Comparison of ENCODE assay signal across 1 cellular context in the genomic region with DNA sequence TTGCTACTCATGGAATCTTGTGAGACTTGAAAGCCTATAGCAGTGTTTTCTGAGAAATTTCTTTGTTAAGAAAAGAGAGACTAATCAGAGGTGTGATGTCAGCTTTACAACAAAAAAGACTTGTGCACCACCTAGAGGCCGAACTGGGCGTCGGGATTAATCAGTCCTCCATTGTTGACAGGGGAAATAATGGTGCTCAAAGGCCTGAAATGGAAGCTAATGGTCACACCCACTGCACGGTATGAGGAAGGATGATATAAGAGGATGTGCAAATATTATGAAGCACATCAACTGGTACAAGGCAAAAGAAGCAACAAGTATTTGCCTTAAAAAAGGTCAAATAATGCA.
TF ChIP-seq lines count a peak whose summit lies in the region.

No MANE protein-coding gene starts in this region.

TF ChIP-seq in K562, 482 proteins besides CTCF, POLR2A, EP300 and RAD21 (continued from another document and continues in another):
- TF ChIP-seq, protein P1, sequence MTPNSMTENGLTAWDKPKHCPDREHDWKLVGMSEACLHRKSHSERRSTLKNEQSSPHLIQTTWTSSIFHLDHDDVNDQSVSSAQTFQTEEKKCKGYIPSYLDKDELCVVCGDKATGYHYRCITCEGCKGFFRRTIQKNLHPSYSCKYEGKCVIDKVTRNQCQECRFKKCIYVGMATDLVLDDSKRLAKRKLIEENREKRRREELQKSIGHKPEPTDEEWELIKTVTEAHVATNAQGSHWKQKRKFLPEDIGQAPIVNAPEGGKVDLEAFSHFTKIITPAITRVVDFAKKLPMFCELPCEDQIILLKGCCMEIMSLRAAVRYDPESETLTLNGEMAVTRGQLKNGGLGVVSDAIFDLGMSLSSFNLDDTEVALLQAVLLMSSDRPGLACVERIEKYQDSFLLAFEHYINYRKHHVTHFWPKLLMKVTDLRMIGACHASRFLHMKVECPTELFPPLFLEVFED (CRISPR knock-in tag; conservative IDR thresholded peaks at IDR 0.05), result no peak
- TF ChIP-seq ATF1 (CRISPR knock-in tag; IDR thresholded peaks at IDR 0.05) (no peak), ATF1 (tag; IDR thresholded peaks at IDR 0.05) (peak; percentile 64; the same call in 1 of the 2 replicates), JUND (IDR thresholded peaks at IDR 0.05; ENCODE audit: borderline replicate concordance, low read depth, low read length) (peak; percentile 44; the same call in 1 of the 2 replicates), JUND (tag; IDR thresholded peaks at IDR 0.05; ENCODE audit: borderline replicate concordance, low read depth, low read length) (no peak), FOXK1 (CRISPR knock-in tag; IDR thresholded peaks at IDR 0.05; ENCODE audit: borderline replicate concordance) (no peak), CHD2 (IDR thresholded peaks at IDR 0.05; ENCODE audit: low read depth, low read length) (no peak), EGR1 (conservative IDR thresholded peaks at IDR 0.05) (no peak), HDAC6 (IDR thresholded peaks at IDR 0.05; ENCODE audit: low read depth, low read length) (no peak), BRD9 (IDR thresholded peaks at IDR 0.05; ENCODE audit: low read depth, partially characterized antibody) (no peak), MTF1 (CRISPR knock-in tag; IDR thresholded peaks at IDR 0.05; ENCODE audit: borderline replicate concordance) (no peak), ATF7 (IDR thresholded peaks at IDR 0.05) (no peak), CBX5 (IDR thresholded peaks at IDR 0.05; ENCODE audit: borderline replicate concordance, low read depth) (peak; percentile 73; the same call in 1 of the 2 replicates), PHF20 (IDR thresholded peaks at IDR 0.05; ENCODE audit: partially characterized antibody) (no peak), CBFB (CRISPR knock-in tag; IDR thresholded peaks at IDR 0.05) (no peak), TSC22D4 (tag; IDR thresholded peaks at IDR 0.05) (no peak), NR2F6 (CRISPR knock-in tag; IDR thresholded peaks at IDR 0.05) (no peak), KAT7 (CRISPR knock-in tag; IDR thresholded peaks at IDR 0.05; ENCODE audit: borderline replicate concordance) (no peak), BHLHE40 (IDR thresholded peaks at IDR 0.05; ENCODE audit: low read length) (0 out of 2 replicates have a peak, but pooled peaks have one; percentile 23), ZNF507 (tag; conservative IDR thresholded peaks at IDR 0.05) (no peak), ZNF143 (CRISPR knock-in tag; IDR thresholded peaks at IDR 0.05) (no peak), ZNF121 (CRISPR knock-in tag; conservative IDR thresholded peaks at IDR 0.05) (no peak), ELF1 (tag; IDR thresholded peaks at IDR 0.05) (no peak), SOX6 (IDR thresholded peaks at IDR 0.05) (no peak), ZNF717 (CRISPR knock-in tag; IDR thresholded peaks at IDR 0.05) (no peak), FOXP1 (CRISPR knock-in tag; IDR thresholded peaks at IDR 0.05) (0 out of 2 replicates have a peak, but pooled peaks have one; percentile 29), NELFE (IDR thresholded peaks at IDR 0.05; ENCODE audit: insufficient read depth, insufficient read length) (no peak), ZNF311 (CRISPR knock-in tag; IDR thresholded peaks at IDR 0.05) (no peak), POU5F1 (IDR thresholded peaks at IDR 0.05; ENCODE audit: borderline replicate concordance, low read depth, low read length, partially characterized antibody) (no peak), SP2 (IDR thresholded peaks at IDR 0.05; ENCODE audit: extremely low read depth, low read depth, low read length, poor library complexity, severe bottlenecking) (no peak)
- TF ChIP-seq, protein P2, sequence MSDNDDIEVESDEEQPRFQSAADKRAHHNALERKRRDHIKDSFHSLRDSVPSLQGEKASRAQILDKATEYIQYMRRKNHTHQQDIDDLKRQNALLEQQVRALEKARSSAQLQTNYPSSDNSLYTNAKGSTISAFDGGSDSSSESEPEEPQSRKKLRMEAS (CRISPR knock-in tag; IDR thresholded peaks at IDR 0.05), result no peak
- TF ChIP-seq, protein P3, sequence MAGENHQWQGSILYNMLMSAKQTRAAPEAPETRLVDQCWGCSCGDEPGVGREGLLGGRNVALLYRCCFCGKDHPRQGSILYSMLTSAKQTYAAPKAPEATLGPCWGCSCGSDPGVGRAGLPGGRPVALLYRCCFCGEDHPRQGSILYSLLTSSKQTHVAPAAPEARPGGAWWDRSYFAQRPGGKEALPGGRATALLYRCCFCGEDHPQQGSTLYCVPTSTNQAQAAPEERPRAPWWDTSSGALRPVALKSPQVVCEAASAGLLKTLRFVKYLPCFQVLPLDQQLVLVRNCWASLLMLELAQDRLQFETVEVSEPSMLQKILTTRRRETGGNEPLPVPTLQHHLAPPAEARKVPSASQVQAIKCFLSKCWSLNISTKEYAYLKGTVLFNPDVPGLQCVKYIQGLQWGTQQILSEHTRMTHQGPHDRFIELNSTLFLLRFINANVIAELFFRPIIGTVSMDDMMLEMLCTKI (IDR thresholded peaks at IDR 0.05; ENCODE audit: partially characterized antibody), result no peak
- TF ChIP-seq, protein P4, sequence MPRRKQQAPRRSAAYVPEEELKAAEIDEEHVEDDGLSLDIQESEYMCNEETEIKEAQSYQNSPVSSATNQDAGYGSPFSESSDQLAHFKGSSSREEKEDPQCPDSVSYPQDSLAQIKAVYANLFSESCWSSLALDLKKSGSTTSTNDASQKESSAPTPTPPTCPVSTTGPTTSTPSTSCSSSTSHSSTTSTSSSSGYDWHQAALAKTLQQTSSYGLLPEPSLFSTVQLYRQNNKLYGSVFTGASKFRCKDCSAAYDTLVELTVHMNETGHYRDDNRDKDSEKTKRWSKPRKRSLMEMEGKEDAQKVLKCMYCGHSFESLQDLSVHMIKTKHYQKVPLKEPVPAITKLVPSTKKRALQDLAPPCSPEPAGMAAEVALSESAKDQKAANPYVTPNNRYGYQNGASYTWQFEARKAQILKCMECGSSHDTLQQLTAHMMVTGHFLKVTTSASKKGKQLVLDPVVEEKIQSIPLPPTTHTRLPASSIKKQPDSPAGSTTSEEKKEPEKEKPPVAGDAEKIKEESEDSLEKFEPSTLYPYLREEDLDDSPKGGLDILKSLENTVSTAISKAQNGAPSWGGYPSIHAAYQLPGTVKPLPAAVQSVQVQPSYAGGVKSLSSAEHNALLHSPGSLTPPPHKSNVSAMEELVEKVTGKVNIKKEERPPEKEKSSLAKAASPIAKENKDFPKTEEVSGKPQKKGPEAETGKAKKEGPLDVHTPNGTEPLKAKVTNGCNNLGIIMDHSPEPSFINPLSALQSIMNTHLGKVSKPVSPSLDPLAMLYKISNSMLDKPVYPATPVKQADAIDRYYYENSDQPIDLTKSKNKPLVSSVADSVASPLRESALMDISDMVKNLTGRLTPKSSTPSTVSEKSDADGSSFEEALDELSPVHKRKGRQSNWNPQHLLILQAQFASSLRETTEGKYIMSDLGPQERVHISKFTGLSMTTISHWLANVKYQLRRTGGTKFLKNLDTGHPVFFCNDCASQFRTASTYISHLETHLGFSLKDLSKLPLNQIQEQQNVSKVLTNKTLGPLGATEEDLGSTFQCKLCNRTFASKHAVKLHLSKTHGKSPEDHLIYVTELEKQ (CRISPR knock-in tag; IDR thresholded peaks at IDR 0.05), result no peak
- TF ChIP-seq, protein P5, sequence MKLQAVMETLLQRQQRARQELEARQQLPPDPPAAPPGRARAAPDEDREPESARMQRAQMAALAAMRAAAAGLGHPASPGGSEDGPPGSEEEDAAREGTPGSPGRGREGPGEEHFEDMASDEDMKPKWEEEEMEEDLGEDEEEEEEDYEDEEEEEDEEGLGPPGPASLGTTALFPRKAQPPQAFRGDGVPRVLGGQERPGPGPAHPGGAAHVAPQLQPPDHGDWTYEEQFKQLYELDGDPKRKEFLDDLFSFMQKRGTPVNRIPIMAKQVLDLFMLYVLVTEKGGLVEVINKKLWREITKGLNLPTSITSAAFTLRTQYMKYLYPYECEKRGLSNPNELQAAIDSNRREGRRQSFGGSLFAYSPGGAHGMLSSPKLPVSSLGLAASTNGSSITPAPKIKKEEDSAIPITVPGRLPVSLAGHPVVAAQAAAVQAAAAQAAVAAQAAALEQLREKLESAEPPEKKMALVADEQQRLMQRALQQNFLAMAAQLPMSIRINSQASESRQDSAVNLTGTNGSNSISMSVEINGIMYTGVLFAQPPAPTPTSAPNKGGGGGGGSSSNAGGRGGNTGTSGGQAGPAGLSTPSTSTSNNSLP (IDR thresholded peaks at IDR 0.05; ENCODE audit: borderline replicate concordance, low read depth, low read length), result 0 out of 2 replicates have a peak, but pooled peaks have one; percentile 33
- TF ChIP-seq, protein P6, sequence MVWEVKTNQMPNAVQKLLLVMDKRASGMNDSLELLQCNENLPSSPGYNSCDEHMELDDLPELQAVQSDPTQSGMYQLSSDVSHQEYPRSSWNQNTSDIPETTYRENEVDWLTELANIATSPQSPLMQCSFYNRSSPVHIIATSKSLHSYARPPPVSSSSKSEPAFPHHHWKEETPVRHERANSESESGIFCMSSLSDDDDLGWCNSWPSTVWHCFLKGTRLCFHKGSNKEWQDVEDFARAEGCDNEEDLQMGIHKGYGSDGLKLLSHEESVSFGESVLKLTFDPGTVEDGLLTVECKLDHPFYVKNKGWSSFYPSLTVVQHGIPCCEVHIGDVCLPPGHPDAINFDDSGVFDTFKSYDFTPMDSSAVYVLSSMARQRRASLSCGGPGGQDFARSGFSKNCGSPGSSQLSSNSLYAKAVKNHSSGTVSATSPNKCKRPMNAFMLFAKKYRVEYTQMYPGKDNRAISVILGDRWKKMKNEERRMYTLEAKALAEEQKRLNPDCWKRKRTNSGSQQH (CRISPR knock-in tag; IDR thresholded peaks at IDR 0.05), result no peak
- TF ChIP-seq, protein P7, sequence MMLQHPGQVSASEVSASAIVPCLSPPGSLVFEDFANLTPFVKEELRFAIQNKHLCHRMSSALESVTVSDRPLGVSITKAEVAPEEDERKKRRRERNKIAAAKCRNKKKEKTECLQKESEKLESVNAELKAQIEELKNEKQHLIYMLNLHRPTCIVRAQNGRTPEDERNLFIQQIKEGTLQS (IDR thresholded peaks at IDR 0.05), result 0 out of 2 replicates have a peak, but pooled peaks have one; percentile 13
- TF ChIP-seq, protein P7 (CRISPR knock-in tag; conservative IDR thresholded peaks at IDR 0.05), result no peak
- TF ChIP-seq, protein P8, sequence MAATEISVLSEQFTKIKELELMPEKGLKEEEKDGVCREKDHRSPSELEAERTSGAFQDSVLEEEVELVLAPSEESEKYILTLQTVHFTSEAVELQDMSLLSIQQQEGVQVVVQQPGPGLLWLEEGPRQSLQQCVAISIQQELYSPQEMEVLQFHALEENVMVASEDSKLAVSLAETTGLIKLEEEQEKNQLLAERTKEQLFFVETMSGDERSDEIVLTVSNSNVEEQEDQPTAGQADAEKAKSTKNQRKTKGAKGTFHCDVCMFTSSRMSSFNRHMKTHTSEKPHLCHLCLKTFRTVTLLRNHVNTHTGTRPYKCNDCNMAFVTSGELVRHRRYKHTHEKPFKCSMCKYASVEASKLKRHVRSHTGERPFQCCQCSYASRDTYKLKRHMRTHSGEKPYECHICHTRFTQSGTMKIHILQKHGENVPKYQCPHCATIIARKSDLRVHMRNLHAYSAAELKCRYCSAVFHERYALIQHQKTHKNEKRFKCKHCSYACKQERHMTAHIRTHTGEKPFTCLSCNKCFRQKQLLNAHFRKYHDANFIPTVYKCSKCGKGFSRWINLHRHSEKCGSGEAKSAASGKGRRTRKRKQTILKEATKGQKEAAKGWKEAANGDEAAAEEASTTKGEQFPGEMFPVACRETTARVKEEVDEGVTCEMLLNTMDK (IDR thresholded peaks at IDR 0.05; ENCODE audit: borderline replicate concordance, insufficient read depth, low read depth, low read length, poor library complexity, severe bottlenecking), result peak; percentile 80
- TF ChIP-seq, protein P9, sequence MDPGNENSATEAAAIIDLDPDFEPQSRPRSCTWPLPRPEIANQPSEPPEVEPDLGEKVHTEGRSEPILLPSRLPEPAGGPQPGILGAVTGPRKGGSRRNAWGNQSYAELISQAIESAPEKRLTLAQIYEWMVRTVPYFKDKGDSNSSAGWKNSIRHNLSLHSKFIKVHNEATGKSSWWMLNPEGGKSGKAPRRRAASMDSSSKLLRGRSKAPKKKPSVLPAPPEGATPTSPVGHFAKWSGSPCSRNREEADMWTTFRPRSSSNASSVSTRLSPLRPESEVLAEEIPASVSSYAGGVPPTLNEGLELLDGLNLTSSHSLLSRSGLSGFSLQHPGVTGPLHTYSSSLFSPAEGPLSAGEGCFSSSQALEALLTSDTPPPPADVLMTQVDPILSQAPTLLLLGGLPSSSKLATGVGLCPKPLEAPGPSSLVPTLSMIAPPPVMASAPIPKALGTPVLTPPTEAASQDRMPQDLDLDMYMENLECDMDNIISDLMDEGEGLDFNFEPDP (CRISPR knock-in tag; IDR thresholded peaks at IDR 0.05), result no peak
- TF ChIP-seq, protein P10, sequence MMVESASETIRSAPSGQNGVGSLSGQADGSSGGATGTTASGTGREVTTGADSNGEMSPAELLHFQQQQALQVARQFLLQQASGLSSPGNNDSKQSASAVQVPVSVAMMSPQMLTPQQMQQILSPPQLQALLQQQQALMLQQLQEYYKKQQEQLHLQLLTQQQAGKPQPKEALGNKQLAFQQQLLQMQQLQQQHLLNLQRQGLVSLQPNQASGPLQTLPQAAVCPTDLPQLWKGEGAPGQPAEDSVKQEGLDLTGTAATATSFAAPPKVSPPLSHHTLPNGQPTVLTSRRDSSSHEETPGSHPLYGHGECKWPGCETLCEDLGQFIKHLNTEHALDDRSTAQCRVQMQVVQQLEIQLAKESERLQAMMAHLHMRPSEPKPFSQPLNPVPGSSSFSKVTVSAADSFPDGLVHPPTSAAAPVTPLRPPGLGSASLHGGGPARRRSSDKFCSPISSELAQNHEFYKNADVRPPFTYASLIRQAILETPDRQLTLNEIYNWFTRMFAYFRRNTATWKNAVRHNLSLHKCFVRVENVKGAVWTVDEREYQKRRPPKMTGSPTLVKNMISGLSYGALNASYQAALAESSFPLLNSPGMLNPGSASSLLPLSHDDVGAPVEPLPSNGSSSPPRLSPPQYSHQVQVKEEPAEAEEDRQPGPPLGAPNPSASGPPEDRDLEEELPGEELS (CRISPR knock-in tag; IDR thresholded peaks at IDR 0.05; ENCODE audit: borderline replicate concordance), result no peak
- TF ChIP-seq, protein P11, sequence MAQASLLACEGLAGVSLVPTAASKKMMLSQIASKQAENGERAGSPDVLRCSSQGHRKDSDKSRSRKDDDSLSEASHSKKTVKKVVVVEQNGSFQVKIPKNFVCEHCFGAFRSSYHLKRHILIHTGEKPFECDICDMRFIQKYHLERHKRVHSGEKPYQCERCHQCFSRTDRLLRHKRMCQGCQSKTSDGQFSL (CRISPR knock-in tag; IDR thresholded peaks at IDR 0.05), result no peak
- TF ChIP-seq, protein P11 (tag; IDR thresholded peaks at IDR 0.05), result no peak
- TF ChIP-seq, protein P12, sequence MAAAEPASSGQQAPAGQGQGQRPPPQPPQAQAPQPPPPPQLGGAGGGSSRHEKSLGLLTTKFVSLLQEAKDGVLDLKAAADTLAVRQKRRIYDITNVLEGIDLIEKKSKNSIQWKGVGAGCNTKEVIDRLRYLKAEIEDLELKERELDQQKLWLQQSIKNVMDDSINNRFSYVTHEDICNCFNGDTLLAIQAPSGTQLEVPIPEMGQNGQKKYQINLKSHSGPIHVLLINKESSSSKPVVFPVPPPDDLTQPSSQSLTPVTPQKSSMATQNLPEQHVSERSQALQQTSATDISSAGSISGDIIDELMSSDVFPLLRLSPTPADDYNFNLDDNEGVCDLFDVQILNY (CRISPR knock-in tag; IDR thresholded peaks at IDR 0.05), result no peak
- TF ChIP-seq, protein P13, sequence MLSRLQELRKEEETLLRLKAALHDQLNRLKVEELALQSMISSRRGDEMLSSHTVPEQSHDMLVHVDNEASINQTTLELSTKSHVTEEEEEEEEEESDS (CRISPR knock-in tag; IDR thresholded peaks at IDR 0.05), result no peak
